Comparison of ENCODE assay signal across 8 cellular contexts in genomic region chr3:47513125-47513929, GRCh38. TPM values are rescaled to one million over a fixed set of nuclear protein-coding genes. Genes with fewer than 3 reads are reported as not detected.
DNase-seq lines count a peak whose midpoint lies in the region; ATAC-seq and TF ChIP-seq lines count a peak whose summit lies in the region.

Gene ELP6 (minus strand): TSS chr3:47513712. CDS start chr3:47513590, 122 bp downstream.

- peak within 1 kb of the TSS; percentile 98 for H3K4me3 Mint-ChIP-seq in activated CD4-positive, alpha-beta T cell treated with anti-CD3 and anti-CD28 coated beads, Interleukin-2, amount 10 ng/mL, durations not matched to agents 24 days and 14 days

- peak within 1 kb of the TSS; percentile 88 for H3K4me3 ChIP-seq in coronary artery

- H3K9me3 Mint-ChIP-seq in activated CD4-positive, alpha-beta T cell treated with anti-CD3 and anti-CD28 coated beads, Interleukin-2, amount 10 ng/mL, durations not matched to agents 24 days and 14 days: no peaks in the 10 kb centered on the region

- TF ChIP-seq CTCF in C4-2B (conservative IDR thresholded peaks at IDR 0.05) (peak; percentile 49), coronary artery (IDR thresholded peaks at IDR 0.05) (no peak)

- peaks cover 24% of the 10 kb centered on the region for H3K36me3 Mint-ChIP-seq in activated CD4-positive, alpha-beta T cell treated with anti-CD3 and anti-CD28 coated beads, Interleukin-2, amount 10 ng/mL, durations not matched to agents 24 days and 14 days (ENCODE audit: low read depth)

- H3K27ac ChIP-seq in C4-2B: peak within 1 kb of the TSS; percentile 94
- H3K27ac ChIP-seq in coronary artery: peak within 1 kb of the TSS; percentile 95 to 97

- peaks cover 17% of the 10 kb centered on the region for H3K4me1 Mint-ChIP-seq in activated CD4-positive, alpha-beta T cell treated with anti-CD3 and anti-CD28 coated beads, Interleukin-2, amount 10 ng/mL, durations not matched to agents 24 days and 14 days

- DNase-seq in NCI-H526 treated with DMSO at 0.1 percent for 48 hours (lab: John Stamatoyannopoulos, UW) (peak; percentile 94), coronary artery (ENCODE audit: low spot score) (peak; percentile 97), left colon (peak; percentile 96 to 97)
- peak; percentile 99 for DNase-seq in activated CD4-positive, alpha-beta T cell treated with anti-CD3 and anti-CD28 coated beads, Interleukin-2, amount 10 ng/mL, durations not matched to agents 24 days and 14 days
- peak; percentile 98 for DNase-seq in stimulated activated CD4-positive, alpha-beta T cell treated with anti-CD3 and anti-CD28 coated beads, Interleukin-1b, Interleukin-23, amount 100 ng/mL, for 48 hours

- peak within 1 kb of the TSS; percentile 98 for H3K27ac Mint-ChIP-seq in activated CD4-positive, alpha-beta T cell treated with anti-CD3 and anti-CD28 coated beads, Interleukin-2, amount 10 ng/mL, durations not matched to agents 24 days and 14 days

- peaks cover 13% of the 10 kb centered on the region for H3K27me3 Mint-ChIP-seq in activated CD4-positive, alpha-beta T cell treated with anti-CD3 and anti-CD28 coated beads, Interleukin-2, amount 10 ng/mL, durations not matched to agents 24 days and 14 days

- ATAC-seq in GM19328 (IDR thresholded peaks at IDR 0.05; ENCODE audit: unreplicated experiment) (peak; percentile 94), HG03520 (IDR thresholded peaks at IDR 0.05; ENCODE audit: unreplicated experiment) (peak; percentile 93), left colon (peak; percentile 96)

- intact Hi-C loops in activated CD4-positive, alpha-beta T cell treated with anti-CD3 and anti-CD28 coated beads, Interleukin-2, amount 10 ng/mL, durations not matched to agents 24 days and 14 days (cut with micrococcal nuclease): loop anchor here (1.0 to 2.0 kb wide), 6 partner anchors 38 to 575 kb away; partner anchors contain the start of genes DHX30, SCAP and SMARCC1
- intact Hi-C loops in left colon (cut with DNase I, micrococcal nuclease): no loop called here

RNA-seq across cellular contexts. Expression of gene ELP6, which starts in this region (rescaled TPM):
- 45.9 and 49.7 TPM in 2 replicates for total RNA-seq in activated CD4-positive, alpha-beta T cell treated with anti-CD3 and anti-CD28 coated beads, Interleukin-2, amount 10 ng/mL, durations not matched to agents 24 days and 14 days
- 10 to 100 TPM; 21.7 to 22.4 TPM for total RNA-seq in left colon

Comparison
In these comparisons a context has a peak if more than half of its experiments do, and no peak if none do; other contexts are left out.
1. Peak in every context shown above with its lines: DNase-seq, ATAC-seq, H3K4me3 ChIP-seq and H3K27ac ChIP-seq.